ENCODE assay signal across 19 cellular contexts in the genomic region with DNA sequence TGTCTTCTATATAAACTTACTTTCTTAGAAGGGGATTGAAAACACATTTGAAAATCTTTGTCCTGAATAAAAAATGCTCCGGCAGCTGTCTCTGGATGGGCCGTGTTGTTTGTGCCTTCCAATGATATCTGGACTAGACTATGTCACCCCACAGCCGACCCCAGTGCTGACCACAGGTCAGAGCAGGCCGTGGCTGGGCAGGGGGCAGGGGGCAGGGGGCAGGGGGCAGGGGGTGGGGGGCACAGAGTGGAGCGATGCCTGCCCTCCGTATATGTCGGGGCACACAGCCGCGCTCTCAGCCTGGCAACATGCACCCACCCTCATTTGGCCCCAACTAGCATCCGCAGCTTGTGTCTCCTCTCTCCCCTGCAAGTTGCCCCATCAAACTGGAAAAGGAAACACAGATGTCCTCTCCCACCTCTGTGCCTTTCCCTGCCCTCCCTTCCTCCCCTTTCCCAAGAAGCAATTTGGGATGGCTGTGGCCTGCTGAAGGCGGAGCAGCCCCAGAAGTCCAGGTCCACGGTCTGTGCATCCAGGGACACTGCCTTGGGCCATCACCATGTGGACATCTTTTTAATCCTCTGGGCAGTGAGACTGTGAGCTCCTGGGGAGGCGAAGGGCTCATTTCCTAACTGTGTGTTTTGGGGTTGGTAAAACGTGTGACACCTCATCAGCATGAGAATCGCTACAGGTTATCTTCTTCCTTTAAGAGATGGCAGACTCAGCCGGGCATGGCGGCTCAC.
DNase-seq lines count a peak whose midpoint lies in the region; ATAC-seq and TF ChIP-seq lines count a peak whose summit lies in the region.
"Had no signal": no experiment of that assay in that cellular context is flagged by ENCODE, and none has a peak within 500 bp of the region (broad histone marks: within the 10 kb centered on the region; RNA-seq: fewer than 3 reads in every experiment).

No MANE protein-coding gene starts in this region.

- no peak overlapping the region for H3K27ac Mint-ChIP-seq in activated CD8-positive, alpha-beta memory T cell treated with anti-CD3 and anti-CD28 coated beads, Interleukin-2, amount 10 ng/mL, durations not matched to agents 7 days and 5 days
- no peak overlapping the region for H3K27ac Mint-ChIP-seq in activated CD4-positive, alpha-beta T cell treated with anti-CD3 and anti-CD28 coated beads, Interleukin-2, amount 10 ng/mL, durations not matched to agents 24 days and 14 days
- no peak overlapping the region for H3K27ac Mint-ChIP-seq in progenitor cell of endocrine pancreas
- H3K27ac Mint-ChIP-seq: CD4-positive, CD25-positive, alpha-beta regulatory T cell had no signal

- peak; percentile 18 for DNase-seq in H7
- peak; percentile 7 for DNase-seq in activated CD8-positive, alpha-beta memory T cell treated with anti-CD3 and anti-CD28 coated beads, Interleukin-2, amount 10 ng/mL, durations not matched to agents 7 days and 5 days
- DNase-seq in left lobe of liver (ENCODE audit: low spot score) = peak; percentile 6
- DNase-seq in posterior vena cava (ENCODE audit: low spot score) = peak; percentile 54
- DNase-seq in NCI-H2107 (lab: John Stamatoyannopoulos, UW) = no peak
- no peak for DNase-seq in effector CD4-positive, alpha-beta T cell
- DNase-seq in activated CD4-positive, alpha-beta T cell treated with anti-CD3 and anti-CD28 coated beads, Interleukin-2, amount 10 ng/mL, durations not matched to agents 24 days and 14 days = no peak
- no peak for DNase-seq in progenitor cell of endocrine pancreas (ENCODE audit: low spot score, unreplicated experiment)
- DNase-seq: ACHN; CD4-positive, CD25-positive, alpha-beta regulatory T cell; DMS79 treated with DMSO at 0.1 percent for 48 hours; GOT3; NCI-H1092; NCI-H187; NCI-H2171; NCI-H774; PC-9; SHP77 had no signal

- CTCF ChIA-PET in activated CD8-positive, alpha-beta memory T cell treated with anti-CD3 and anti-CD28 coated beads, Interleukin-2, amount 10 ng/mL, durations not matched to agents 7 days and 5 days (lab: Charles Lee) = interaction anchor here (0.7 kb wide), 1 partner anchor 97 kb away, joined by 3 read pairs; no protein-coding TSS in a partner anchor

- no peaks in the 10 kb centered on the region for H3K27me3 ChIP-seq in H7 (ENCODE audit: control insufficient read depth, insufficient read depth, low read length)

- H3K4me1 Mint-ChIP-seq in activated CD8-positive, alpha-beta memory T cell treated with anti-CD3 and anti-CD28 coated beads, Interleukin-2, amount 10 ng/mL, durations not matched to agents 7 days and 5 days = no peaks in the 10 kb centered on the region
- no peaks in the 10 kb centered on the region for H3K4me1 Mint-ChIP-seq in activated CD4-positive, alpha-beta T cell treated with anti-CD3 and anti-CD28 coated beads, Interleukin-2, amount 10 ng/mL, durations not matched to agents 24 days and 14 days
- no peaks in the 10 kb centered on the region for H3K4me1 Mint-ChIP-seq in progenitor cell of endocrine pancreas (ENCODE audit: low read depth)
- H3K4me1 Mint-ChIP-seq: CD4-positive, CD25-positive, alpha-beta regulatory T cell had no signal

- H3K27me3 Mint-ChIP-seq in activated CD8-positive, alpha-beta memory T cell treated with anti-CD3 and anti-CD28 coated beads, Interleukin-2, amount 10 ng/mL, durations not matched to agents 7 days and 5 days = no peaks in the 10 kb centered on the region
- H3K27me3 Mint-ChIP-seq in activated CD4-positive, alpha-beta T cell treated with anti-CD3 and anti-CD28 coated beads, Interleukin-2, amount 10 ng/mL, durations not matched to agents 24 days and 14 days = no peaks in the 10 kb centered on the region
- peaks cover 12% of the 10 kb centered on the region for H3K27me3 Mint-ChIP-seq in progenitor cell of endocrine pancreas
- H3K27me3 Mint-ChIP-seq: CD4-positive, CD25-positive, alpha-beta regulatory T cell had no signal

- no peaks in the 10 kb centered on the region for H3K9me3 Mint-ChIP-seq in activated CD8-positive, alpha-beta memory T cell treated with anti-CD3 and anti-CD28 coated beads, Interleukin-2, amount 10 ng/mL, durations not matched to agents 7 days and 5 days (ENCODE audit: low read depth)
- no peaks in the 10 kb centered on the region for H3K9me3 Mint-ChIP-seq in activated CD4-positive, alpha-beta T cell treated with anti-CD3 and anti-CD28 coated beads, Interleukin-2, amount 10 ng/mL, durations not matched to agents 24 days and 14 days
- peaks cover 11% of the 10 kb centered on the region for H3K9me3 Mint-ChIP-seq in progenitor cell of endocrine pancreas (ENCODE audit: low read depth)

- no peak for ATAC-seq in activated CD8-positive, alpha-beta memory T cell treated with anti-CD3 and anti-CD28 coated beads, Interleukin-2, amount 10 ng/mL, durations not matched to agents 7 days and 5 days
- no peak for ATAC-seq in left lobe of liver
- ATAC-seq: HepG2 had no signal

- H3K4me3 ChIP-seq in H7 (ENCODE audit: insufficient read depth, low read depth, low read length) = no peak overlapping the region
- H3K4me3 ChIP-seq: PC-9 had no signal

- H3K36me3 ChIP-seq in H7 (replicated peaks; ENCODE audit: control insufficient read depth, insufficient read depth, low read length) = no peaks in the 10 kb centered on the region

- no peak for TF ChIP-seq CTCF in progenitor cell of endocrine pancreas (IDR thresholded peaks at IDR 0.05; ENCODE audit: unreplicated experiment)

- H3K4me3 Mint-ChIP-seq in activated CD8-positive, alpha-beta memory T cell treated with anti-CD3 and anti-CD28 coated beads, Interleukin-2, amount 10 ng/mL, durations not matched to agents 7 days and 5 days = no peak overlapping the region
- H3K4me3 Mint-ChIP-seq in activated CD4-positive, alpha-beta T cell treated with anti-CD3 and anti-CD28 coated beads, Interleukin-2, amount 10 ng/mL, durations not matched to agents 24 days and 14 days = no peak overlapping the region
- no peak overlapping the region for H3K4me3 Mint-ChIP-seq in progenitor cell of endocrine pancreas (ENCODE audit: low read depth)
- H3K4me3 Mint-ChIP-seq: CD4-positive, CD25-positive, alpha-beta regulatory T cell had no signal

- no peaks in the 10 kb centered on the region for H3K36me3 Mint-ChIP-seq in activated CD8-positive, alpha-beta memory T cell treated with anti-CD3 and anti-CD28 coated beads, Interleukin-2, amount 10 ng/mL, durations not matched to agents 7 days and 5 days
- no peaks in the 10 kb centered on the region for H3K36me3 Mint-ChIP-seq in activated CD4-positive, alpha-beta T cell treated with anti-CD3 and anti-CD28 coated beads, Interleukin-2, amount 10 ng/mL, durations not matched to agents 24 days and 14 days (ENCODE audit: low read depth)
- peaks cover 1% of the 10 kb centered on the region for H3K36me3 Mint-ChIP-seq in progenitor cell of endocrine pancreas (ENCODE audit: insufficient read depth)
- H3K36me3 Mint-ChIP-seq: CD4-positive, CD25-positive, alpha-beta regulatory T cell had no signal

- intact Hi-C loops in posterior vena cava (cut with DNase I) = no loop called here
- intact Hi-C loops in activated CD4-positive, alpha-beta T cell treated with anti-CD3 and anti-CD28 coated beads, Interleukin-2, amount 10 ng/mL, durations not matched to agents 24 days and 14 days (cut with micrococcal nuclease) = no loop called here

Comparison
In these comparisons a context has a peak if more than half of its experiments do, and no peak if none do; other contexts are left out.
1. DNase-seq: peak in H7 (single experiment), activated CD8-positive, alpha-beta memory T cell treated with anti-CD3 and anti-CD28 coated beads, Interleukin-2, amount 10 ng/mL, durations not matched to agents 7 days and 5 days (single experiment), left lobe of liver (single experiment) and posterior vena cava (single experiment); none in NCI-H2107 (single experiment), effector CD4-positive, alpha-beta T cell (single experiment), activated CD4-positive, alpha-beta T cell treated with anti-CD3 and anti-CD28 coated beads, Interleukin-2, amount 10 ng/mL, durations not matched to agents 24 days and 14 days (single experiment) and progenitor cell of endocrine pancreas (single experiment).